Comparison of ENCODE assay signal across 28 cellular contexts in genomic region chr10:30756896-30757295, GRCh38.
"Had no signal": no experiment of that assay in that cellular context is flagged by ENCODE, and none has a peak within 500 bp of the region (broad histone marks: within the 10 kb centered on the region; RNA-seq: fewer than 3 reads in every experiment).

No MANE protein-coding gene starts in this region.

- DNase-seq: activated B cell treated with CpG ODN at 0.5 μM for 24 hours; activated CD4-positive, alpha-beta T cell treated with anti-CD3 and anti-CD28 coated beads for 48 hours; activated CD4-positive, alpha-beta T cell treated with anti-CD3 and anti-CD28 coated beads, Interleukin-2, amount 50 U/mL, for 1 hour; activated CD4-positive, alpha-beta T cell treated with anti-CD3 and anti-CD28 coated beads, Interleukin-2, amount 50 U/mL, for 48 hours; activated CD8-positive, alpha-beta memory T cell treated with anti-CD3 and anti-CD28 coated beads, Interleukin-2, amount 10 ng/mL, durations not matched to agents 7 days and 5 days; activated CD8-positive, alpha-beta memory T cell treated with anti-CD3 and anti-CD28 coated beads, Interleukin-2, amount 50 U/mL, for 4 hours; activated CD8-positive, alpha-beta T cell treated with anti-CD3 and anti-CD28 coated beads, Interleukin-2, amount 10 ng/mL, durations not matched to agents 7 days and 5 days; activated effector memory CD4-positive, alpha-beta T cell treated with anti-CD3 and anti-CD28 coated beads, Interleukin-2, amount 50 U/mL, for 16 hours; activated naive CD4-positive, alpha-beta T cell treated with anti-CD3 and anti-CD28 coated beads for 36 hours; activated naive CD8-positive, alpha-beta T cell treated with anti-CD3 and anti-CD28 coated beads for 36 hours; activated naive CD8-positive, alpha-beta T cell treated with anti-CD3 and anti-CD28 coated beads, Interleukin-2, amount 50 U/mL, for 24 hours; activated T-cell treated with anti-CD3 and anti-CD28 coated beads, Interleukin-2, amount 50 U/mL, for 1 hour; activated T-cell treated with anti-CD3 and anti-CD28 coated beads, Interleukin-2, amount 50 U/mL, for 48 hours; adrenal gland; brain microvascular endothelial cell; dorsolateral prefrontal cortex; effector memory CD4-positive, alpha-beta T cell; endodermal cell; head of caudate nucleus; T-helper 17 cell; T1000; WERI-Rb-1 had no signal

- FAIRE-seq: bronchial epithelial cell, frontal cortex had no signal

- ATAC-seq: activated CD4-positive, CD25-positive, alpha-beta regulatory T cell treated with anti-CD3 and anti-CD28 coated beads, Interleukin-2, amount 50 U/mL, for 24 hours; activated CD8-positive, alpha-beta memory T cell treated with anti-CD3 and anti-CD28 coated beads, Interleukin-2, amount 10 ng/mL, durations not matched to agents 7 days and 5 days; activated CD8-positive, alpha-beta T cell treated with anti-CD3 and anti-CD28 coated beads, Interleukin-2, amount 10 ng/mL, durations not matched to agents 7 days and 5 days; activated naive CD8-positive, alpha-beta T cell treated with anti-CD3 and anti-CD28 coated beads, Interleukin-2, amount 50 U/mL, for 24 hours; esophagus mucosa; T-helper 17 cell had no signal

- H3K36me3 ChIP-seq: adrenal gland, ascending aorta, brain microvascular endothelial cell, WERI-Rb-1 had no signal

- H3K9me3 ChIP-seq: adrenal gland, ascending aorta had no signal

- H3K27me3 ChIP-seq: adrenal gland, ascending aorta, brain microvascular endothelial cell, dorsolateral prefrontal cortex had no signal

- H3K27ac ChIP-seq: adrenal gland, ascending aorta, brain microvascular endothelial cell, coronary artery, dorsolateral prefrontal cortex, WERI-Rb-1 had no signal

- H3K4me1 ChIP-seq: adrenal gland, ascending aorta had no signal

- H3K4me3 ChIP-seq: adrenal gland, ascending aorta, coronary artery, dorsolateral prefrontal cortex had no signal
